ENCODE assay signal across 8 cellular contexts in the genomic region with DNA sequence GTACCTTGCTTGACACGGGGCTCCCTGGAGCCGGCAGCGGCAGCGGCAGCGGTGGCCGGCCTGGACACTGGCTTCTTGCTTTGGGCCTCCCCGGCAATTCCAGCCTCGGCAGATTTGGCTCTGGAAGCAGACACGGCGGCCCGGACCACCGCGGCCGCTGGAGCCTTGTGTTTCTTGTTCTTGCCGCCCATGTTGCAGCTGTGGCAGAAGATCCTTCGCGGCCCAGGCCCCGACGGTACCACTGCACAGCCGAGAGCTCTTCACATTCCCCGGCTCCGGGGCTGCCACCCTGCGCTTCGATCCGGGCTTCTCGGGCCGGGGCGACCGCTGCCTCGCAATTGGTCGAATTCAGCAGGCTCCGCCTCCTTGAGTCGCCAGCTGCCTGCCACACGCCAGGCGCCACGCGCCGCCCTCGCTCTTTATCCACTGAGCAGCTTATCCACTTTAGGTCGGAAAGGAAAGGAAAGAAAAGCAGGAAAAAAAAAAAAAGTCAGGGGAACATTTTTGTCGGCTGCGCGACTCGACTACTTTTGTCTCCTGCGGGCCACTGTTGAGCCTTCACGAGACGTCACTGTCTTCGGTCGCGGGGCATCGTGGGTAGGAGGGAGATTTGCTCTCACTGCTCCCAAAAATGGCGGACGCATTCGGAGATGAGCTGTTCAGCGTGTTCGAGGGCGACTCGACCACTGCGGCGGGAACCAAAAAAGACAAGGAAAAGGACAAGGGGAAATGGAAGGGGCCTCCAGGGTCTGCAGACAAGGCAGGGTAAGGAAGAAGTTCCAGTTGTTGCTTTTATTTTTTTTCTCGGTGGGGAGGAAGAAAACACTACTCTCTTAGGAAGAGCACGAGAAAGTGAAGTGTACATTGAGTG. TPM values are rescaled to one million over a fixed set of nuclear protein-coding genes. Genes with fewer than 3 reads are reported as not detected.
DNase-seq lines count a peak whose midpoint lies in the region; ATAC-seq, FAIRE-seq and TF ChIP-seq lines count a peak whose summit lies in the region.

A gene with protein sequence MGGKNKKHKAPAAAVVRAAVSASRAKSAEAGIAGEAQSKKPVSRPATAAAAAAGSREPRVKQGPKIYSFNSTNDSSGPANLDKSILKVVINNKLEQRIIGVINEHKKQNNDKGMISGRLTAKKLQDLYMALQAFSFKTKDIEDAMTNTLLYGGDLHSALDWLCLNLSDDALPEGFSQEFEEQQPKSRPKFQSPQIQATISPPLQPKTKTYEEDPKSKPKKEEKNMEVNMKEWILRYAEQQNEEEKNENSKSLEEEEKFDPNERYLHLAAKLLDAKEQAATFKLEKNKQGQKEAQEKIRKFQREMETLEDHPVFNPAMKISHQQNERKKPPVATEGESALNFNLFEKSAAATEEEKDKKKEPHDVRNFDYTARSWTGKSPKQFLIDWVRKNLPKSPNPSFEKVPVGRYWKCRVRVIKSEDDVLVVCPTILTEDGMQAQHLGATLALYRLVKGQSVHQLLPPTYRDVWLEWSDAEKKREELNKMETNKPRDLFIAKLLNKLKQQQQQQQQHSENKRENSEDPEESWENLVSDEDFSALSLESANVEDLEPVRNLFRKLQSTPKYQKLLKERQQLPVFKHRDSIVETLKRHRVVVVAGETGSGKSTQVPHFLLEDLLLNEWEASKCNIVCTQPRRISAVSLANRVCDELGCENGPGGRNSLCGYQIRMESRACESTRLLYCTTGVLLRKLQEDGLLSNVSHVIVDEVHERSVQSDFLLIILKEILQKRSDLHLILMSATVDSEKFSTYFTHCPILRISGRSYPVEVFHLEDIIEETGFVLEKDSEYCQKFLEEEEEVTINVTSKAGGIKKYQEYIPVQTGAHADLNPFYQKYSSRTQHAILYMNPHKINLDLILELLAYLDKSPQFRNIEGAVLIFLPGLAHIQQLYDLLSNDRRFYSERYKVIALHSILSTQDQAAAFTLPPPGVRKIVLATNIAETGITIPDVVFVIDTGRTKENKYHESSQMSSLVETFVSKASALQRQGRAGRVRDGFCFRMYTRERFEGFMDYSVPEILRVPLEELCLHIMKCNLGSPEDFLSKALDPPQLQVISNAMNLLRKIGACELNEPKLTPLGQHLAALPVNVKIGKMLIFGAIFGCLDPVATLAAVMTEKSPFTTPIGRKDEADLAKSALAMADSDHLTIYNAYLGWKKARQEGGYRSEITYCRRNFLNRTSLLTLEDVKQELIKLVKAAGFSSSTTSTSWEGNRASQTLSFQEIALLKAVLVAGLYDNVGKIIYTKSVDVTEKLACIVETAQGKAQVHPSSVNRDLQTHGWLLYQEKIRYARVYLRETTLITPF (N-terminal part only) (minus strand): TSS at position 312 of the 871 bp plus-strand sequence. CDS start 121 bp downstream, at position 191.
A gene (plus strand): TSS at position 607 of the 871 bp plus-strand sequence. CDS start 25 bp downstream, at position 632.

- H3K56ac ChIP-seq in H1 (replicated peaks; ENCODE audit: insufficient read length, low read depth, low read length), result peak within 1 kb of the TSS; percentile 95

- no peak within 1 kb of the TSS for H2AK5ac ChIP-seq in H1 (ENCODE audit: low read depth, low read length)

- no peak within 1 kb of the TSS for H3K4ac ChIP-seq in H1 (replicated peaks; ENCODE audit: insufficient read length, low read depth, low read length)

- H3K79me2 ChIP-seq in H1 (ENCODE audit: control insufficient read depth in 1 of 2, insufficient read depth in 2 of 2, low read length in 2 of 2), result peaks cover 18 to 86% of the 10 kb centered on the region in 2 experiments

- peaks cover 0 to 4% of the 10 kb centered on the region in 2 experiments for H4K20me1 ChIP-seq in H1 (replicated peaks in 1 of 2; ENCODE audit: control insufficient read depth in 1 of 2, insufficient read depth in 2 of 2, low read length in 2 of 2)

- no peak within 1 kb of the TSS for H2BK20ac ChIP-seq in H1 (ENCODE audit: low read length)

- H3K23ac ChIP-seq in H1 (ENCODE audit: insufficient read length), result no peak within 1 kb of the TSS

- H4K8ac ChIP-seq in H1 (ENCODE audit: extremely low read depth, insufficient read depth, low read length), result peak within 1 kb of the TSS; percentile 51

- H3K23me2 ChIP-seq in H1 (ENCODE audit: low read depth, low read length), result peaks cover 6% of the 10 kb centered on the region

- peaks cover 0 to 2% (median 2%) of the 10 kb centered on the region in 4 experiments; a peak in 4 of 7 replicates for H3K4me1 ChIP-seq in H1 (replicated peaks in 1 of 4; ENCODE audit: control insufficient read depth in 3 of 4, insufficient read depth in 4 of 4, low read length in 3 of 4)

- no peak within 1 kb of the TSS for H2BK120ac ChIP-seq in H1 (replicated peaks; ENCODE audit: low read depth, low read length)

- H3K9ac ChIP-seq in H1 (replicated peaks in 1 of 4; ENCODE audit: extremely low read depth in 1 of 4, low read depth in 3 of 4, low read length in 3 of 4), result peak within 1 kb of the TSS; percentile 80 to 96 (median 94)

- TF ChIP-seq EP300 in H1 (IDR thresholded peaks at IDR 0.05; ENCODE audit: borderline replicate concordance in 1 of 2, low read depth in 2 of 2, low read length in 2 of 2), result no peak

- no peaks in the 10 kb centered on the region for H3K9me3 ChIP-seq in H1 (ENCODE audit: insufficient read depth in 2 of 2, low read depth in 1 of 2, low read length in 1 of 2)

- H2AFZ ChIP-seq in H1 (ENCODE audit: low read length), result peak within 1 kb of the TSS; percentile 66

- FAIRE-seq in H1 (lab: Jason Lieb, UNC), result no peak

- H3K4me3 ChIP-seq in H1 (ENCODE audit: extremely low read depth in 1 of 4, insufficient read depth in 2 of 4, low read depth in 3 of 4, low read length in 4 of 4), result peak within 1 kb of the TSS; percentile 79 to 88 (median 85)

- H2BK12ac ChIP-seq in H1 (ENCODE audit: low read depth, low read length), result peak within 1 kb of the TSS; percentile 69; the same call in 1 of the 2 replicates

- H3K18ac ChIP-seq in H1 (ENCODE audit: extremely low read depth, low read length), result peak within 1 kb of the TSS; percentile 75; the same call in 1 of the 2 replicates

- POLR2A ChIA-PET in H1 (lab: Charles Lee; ENCODE audit: partially characterized antibody), result interaction anchor here (0.7 to 1.8 kb wide), 10 partner anchors 9 to 407 kb away, joined by 3 to 8 read pairs (median 3); a partner anchor contains a TSS

- H3K4me2 ChIP-seq in H1 (ENCODE audit: insufficient read depth in 1 of 2, low read depth in 2 of 2, low read length in 2 of 2), result peak within 1 kb of the TSS; percentile 72 to 92

- peak; percentile 87 to 97; a peak in 2 of 3 replicates for TF ChIP-seq POLR2A in H1 (IDR thresholded peaks at IDR 0.05; ENCODE audit: control extremely low read depth in 1 of 2, low read depth in 2 of 2, low read length in 2 of 2)

- peak; percentile 77 for ATAC-seq in GM21360 (IDR thresholded peaks at IDR 0.05; ENCODE audit: unreplicated experiment)

- TF ChIP-seq RAD21 in H1 (IDR thresholded peaks at IDR 0.05 in 1 of 2, conservative IDR thresholded peaks at IDR 0.05 in 1 of 2; ENCODE audit: low read depth in 2 of 2, low read length in 2 of 2), result no peak

- peak within 1 kb of the TSS; percentile 88 for H2BK5ac ChIP-seq in H1 (ENCODE audit: low read depth, low read length)

- peak within 1 kb of the TSS; percentile 90 for H3K27ac ChIP-seq in H1 (ENCODE audit: low read depth, low read length)

- peaks cover 0 to 4% (median 0%) of the 10 kb centered on the region in 4 experiments; a peak in 1 of 8 replicates for H3K36me3 ChIP-seq in H1 (ENCODE audit: control insufficient read depth in 2 of 4, insufficient read depth in 4 of 4, low read length in 3 of 4)

- TF ChIP-seq CTCF in H1 (IDR thresholded peaks at IDR 0.05; ENCODE audit: control extremely low read depth in 1 of 3, insufficient read depth in 1 of 3, low read depth in 1 of 3, low read length in 3 of 3), result no peak

- no peak within 1 kb of the TSS for H4K91ac ChIP-seq in H1 (replicated peaks; ENCODE audit: insufficient read length, low read length)

- H3K14ac ChIP-seq in H1 (ENCODE audit: insufficient read length), result no peak within 1 kb of the TSS

- DNase-seq in COLO829 (ENCODE audit: low spot score) (peak; percentile 70), HT-29 (ENCODE audit: low spot score) (peak; percentile 95), H1 (ENCODE audit: low read depth in 1 of 2, low spot score in 2 of 2) (peak; percentile 59 to 93), medulla oblongata (ENCODE audit: extremely low spot score) (peak; percentile 95)
- DNase-seq in NK-92 treated with Interleukin-12 subunit alpha and Interleukin-12 subunit beta, amount 100 ng/mL, for 24 hours (lab: John Stamatoyannopoulos, UW), result peak; percentile 88
- DNase-seq in activated CD8-positive, alpha-beta memory T cell treated with anti-CD3 and anti-CD28 coated beads for 24 hours, result peak; percentile 95
- peak; percentile 78 for DNase-seq in stimulated activated CD8-positive, alpha-beta memory T cell treated with anti-CD3 and anti-CD28 coated beads, Interleukin-12 subunit alpha, Interleukin-12 subunit beta, amount 100 ng/mL, for 1 hour (ENCODE audit: low read depth)

- peaks cover 6% of the 10 kb centered on the region for H3K79me1 ChIP-seq in H1 (ENCODE audit: low read depth, low read length)

- CTCF ChIA-PET in H1 (lab: Charles Lee; ENCODE audit: partially characterized antibody), result interaction anchor here (0.5 to 1.0 kb wide), 3 partner anchors 20 to 900 kb away, joined by 3 read pairs; no protein-coding TSS in a partner anchor

- no peaks in the 10 kb centered on the region for H3K27me3 ChIP-seq in H1 (replicated peaks in 1 of 4; ENCODE audit: control insufficient read depth in 3 of 4, extremely low read depth in 1 of 4, insufficient read depth in 3 of 4, low read length in 3 of 4)

- WGBS in H1 (ENCODE audit: extremely low coverage in 1 of 2, insufficient coverage in 1 of 2, insufficient read length in 1 of 2, insufficient replicate concordance in 2 of 2, low coverage in 1 of 2, low lambda C conversion rate in 2 of 2, missing lambda C conversion rate in 1 of 2), 2 experiments, result 2% methylated on average over 59 of the region's 62 CpGs; no CpG with 5 or more reads in 1 of the 2 experiments

- H4K5ac ChIP-seq in H1 (ENCODE audit: insufficient read length, low read depth, low read length), result peak within 1 kb of the TSS; percentile 88

- H2BK15ac ChIP-seq in H1 (ENCODE audit: low read length), result no peak within 1 kb of the TSS

RNA-seq across cellular contexts. Expression of the first gene that starts in this region (rescaled TPM):
- total RNA-seq in HT-29 (2014; rRNA removed; shearing (Covaris generic)), result 7.3 and 8.1 TPM in 2 replicates
- total RNA-seq in H1 (2021; fragmentation: NEBNext Ultra II Directional; extraction: Animal tissue kit (Norgen Biotek cat#: 25700)), result 32.1 and 33.0 TPM in 2 replicates
- polyA plus RNA-seq in H1 (2011; rRNA removed), result 2.5 and 3.4 TPM in 2 replicates
- polyA plus RNA-seq in H1 (2011; cell fraction: cytosol; rRNA removed), result 4.9 TPM
- 2.6 TPM for polyA plus RNA-seq in H1 (2011; cell fraction: nucleus; rRNA removed)
- polyA plus RNA-seq in H1 (2012, experiment 1 of 2), result 12.7 to 23.5 TPM (median 15.5 TPM) in 4 replicates
- polyA plus RNA-seq in H1 (2012, experiment 2 of 2), result 1.2 TPM
- 22.8 TPM for polyA plus RNA-seq in H1 (2013, experiment 1 of 2)
- polyA plus RNA-seq in H1 (2013, experiment 2 of 2), result 22.9 TPM
- 4.6 and 7.0 TPM in 2 replicates for polyA minus RNA-seq in H1 (2011; rRNA and poly(A)+ RNA removed)
- polyA minus RNA-seq in H1 (2011; cell fraction: cytosol; rRNA and poly(A)+ RNA removed), result 6.7 TPM
- polyA minus RNA-seq in H1 (2011; cell fraction: nucleus; rRNA and poly(A)+ RNA removed), result 6.6 TPM

RNA-seq across cellular contexts. Expression of the second gene that starts in this region (rescaled TPM):
- total RNA-seq in HT-29 (2014; rRNA removed; shearing (Covaris generic)), result 23.2 and 24.0 TPM in 2 replicates
- 129 and 130 TPM in 2 replicates for total RNA-seq in H1 (2021; fragmentation: NEBNext Ultra II Directional; extraction: Animal tissue kit (Norgen Biotek cat#: 25700))
- polyA plus RNA-seq in H1 (2011; rRNA removed), result 11.2 and 16.0 TPM in 2 replicates
- 45.3 TPM for polyA plus RNA-seq in H1 (2011; cell fraction: cytosol; rRNA removed)
- 12.2 TPM for polyA plus RNA-seq in H1 (2011; cell fraction: nucleus; rRNA removed)
- 49.6 to 87.8 TPM (median 51.7 TPM) in 4 replicates for polyA plus RNA-seq in H1 (2012, experiment 1 of 2)
- polyA plus RNA-seq in H1 (2012, experiment 2 of 2), result 3.4 TPM
- polyA plus RNA-seq in H1 (2013, experiment 1 of 2), result 51.3 TPM
- polyA plus RNA-seq in H1 (2013, experiment 2 of 2), result 53.3 TPM
- 38.1 and 70.3 TPM in 2 replicates for polyA minus RNA-seq in H1 (2011; rRNA and poly(A)+ RNA removed)
- polyA minus RNA-seq in H1 (2011; cell fraction: cytosol; rRNA and poly(A)+ RNA removed), result 59.3 TPM
- 71.7 TPM for polyA minus RNA-seq in H1 (2011; cell fraction: nucleus; rRNA and poly(A)+ RNA removed)

Comparison
In these comparisons a context has a peak if more than half of its experiments do, and no peak if none do; other contexts are left out.
1. Peak in every context shown above with its lines: DNase-seq, ATAC-seq, H3K4me3 ChIP-seq and H3K27ac ChIP-seq.